29 cellular contexts compared by ENCODE assay signal in the genomic region with DNA sequence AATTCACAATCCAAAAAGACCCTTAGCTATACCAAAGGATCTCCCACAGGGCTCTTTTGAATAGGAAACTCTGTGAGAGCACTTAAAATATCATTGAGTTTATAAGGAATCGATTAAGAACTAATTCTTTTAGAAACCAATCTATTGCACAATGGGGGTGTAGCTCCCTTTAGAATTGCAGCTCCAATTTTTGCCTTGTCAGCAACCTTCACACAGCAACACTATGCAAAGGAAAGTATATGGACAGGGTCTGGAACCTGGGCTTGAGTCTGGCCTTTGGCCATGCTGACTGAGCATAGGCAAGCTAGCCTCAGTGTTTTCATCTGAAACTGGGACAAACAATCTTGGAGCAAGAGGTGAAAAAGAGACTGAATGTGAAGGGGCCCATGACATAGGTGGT. TPM values are rescaled to one million over a fixed set of nuclear protein-coding genes. Genes with fewer than 3 reads are reported as not detected.
"Had no signal": no experiment of that assay in that cellular context is flagged by ENCODE, and none has a peak within 500 bp of the region (broad histone marks: within the 10 kb centered on the region; RNA-seq: fewer than 3 reads in every experiment).

No MANE protein-coding gene starts in this region.

- DNase-seq: colonic mucosa; cortex of kidney; effector CD8-positive, alpha-beta T cell; effector memory CD8-positive, alpha-beta T cell; endodermal cell; erythroblast; esophagus squamous epithelium; foreskin fibroblast; foreskin melanocyte; gastrocnemius medialis; heart left ventricle; hypothalamus; immature natural killer cell; islet precursor cell; kidney; kidney glomerular epithelial cell; left colon; left lung; left ventricle myocardium superior; lower lobe of right lung; mesenchymal stem cell; mucosa of descending colon; naive B cell; naive thymus-derived CD8-positive, alpha-beta T cell had no signal

- H2AFZ ChIP-seq: hepatocyte had no signal

- H3K27me3 ChIP-seq: colonic mucosa, gastrocnemius medialis, hepatocyte, left lung had no signal

- H3K36me3 ChIP-seq: colonic mucosa, esophagus squamous epithelium, gastrocnemius medialis, heart left ventricle, left lung, lower lobe of right lung had no signal

- H3K79me2 ChIP-seq: hepatocyte had no signal

- ATAC-seq: effector memory CD8-positive, alpha-beta T cell; esophagus mucosa; gastrocnemius medialis; heart left ventricle; left colon; left lung; left ventricle myocardium superior; lower lobe of right lung; mucosa of descending colon; naive thymus-derived CD8-positive, alpha-beta T cell had no signal

- H3K27ac ChIP-seq: colonic mucosa, epithelial cell of prostate, gastrocnemius medialis, heart left ventricle, hepatocyte, left lung, lower lobe of right lung had no signal

- H3K9me3 ChIP-seq: colonic mucosa, esophagus squamous epithelium, gastrocnemius medialis, heart left ventricle, left lung, lower lobe of right lung, mucosa of descending colon had no signal

- H3K4me3 ChIP-seq: colonic mucosa, esophagus squamous epithelium, gastrocnemius medialis, heart left ventricle, hepatocyte, left lung, lower lobe of right lung, mucosa of descending colon had no signal

- H3K4me1 ChIP-seq: colonic mucosa, gastrocnemius medialis, heart left ventricle, left lung, lower lobe of right lung had no signal

- H3K4me2 ChIP-seq: hepatocyte had no signal

- FAIRE-seq: endometrium, kidney had no signal

RNA-seq across cellular contexts. Expression of a gene that starts 17.2 kb away (rescaled TPM):
- total RNA-seq: hepatocyte, myocyte had no signal
- polyA plus RNA-seq: immature natural killer cell had no signal
